Comparison of ENCODE assay signal across 8 cellular contexts in the genomic region with DNA sequence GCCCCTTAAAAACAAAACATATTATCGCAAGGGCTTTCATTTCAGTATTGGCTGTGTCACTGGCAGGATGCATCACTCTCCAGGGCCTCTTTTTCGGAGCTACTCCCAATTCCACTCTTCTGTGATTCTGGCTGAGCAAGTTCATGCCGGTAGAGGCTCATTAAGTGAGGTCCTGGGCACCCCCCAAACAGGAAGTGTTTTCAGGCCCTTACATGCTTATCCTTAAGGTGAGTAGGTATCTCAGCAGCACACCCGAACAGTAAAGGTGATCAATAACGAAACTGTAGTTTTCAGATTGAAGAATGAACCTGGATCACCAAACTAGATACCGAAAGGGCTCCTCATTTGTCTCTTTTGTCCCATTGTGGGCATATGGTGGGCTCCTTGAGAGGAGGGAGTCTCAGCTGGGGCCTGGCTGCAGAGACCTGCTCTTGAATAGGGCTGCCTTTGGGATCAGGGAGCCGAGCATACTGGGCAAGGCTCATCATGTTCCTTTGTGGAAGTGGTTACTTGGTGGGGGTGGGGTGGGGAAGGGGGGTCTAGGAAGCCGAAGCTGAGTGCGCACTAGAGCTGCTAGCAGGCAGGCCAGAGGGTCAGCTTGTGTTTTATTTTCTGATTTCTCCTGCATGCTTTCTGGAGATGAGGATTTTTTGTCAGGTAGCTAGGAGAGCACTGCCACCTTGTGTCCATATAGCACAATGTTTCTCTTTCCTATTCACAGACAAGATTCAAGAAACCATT.
DNase-seq lines count a peak whose midpoint lies in the region; ATAC-seq and TF ChIP-seq lines count a peak whose summit lies in the region.

No MANE protein-coding gene starts in this region.

- H3K9me3 ChIP-seq in right atrium auricular region: no peaks in the 10 kb centered on the region

- no peaks in the 10 kb centered on the region for H3K27me3 ChIP-seq in right atrium auricular region

- in situ Hi-C loops in astrocyte of the cerebellum (cut with HindIII; ENCODE audit: low sequenced_read_pairs): no loop called here

- H3K4me3 ChIP-seq in astrocyte of the cerebellum (ENCODE audit: low read depth, low read length) (no peak overlapping the region), right atrium auricular region (no peak overlapping the region), retinal pigment epithelial cell (ENCODE audit: low read length) (no peak overlapping the region)

- H3K36me3 ChIP-seq in right atrium auricular region: peaks cover 53% of the 10 kb centered on the region

- DNase-seq in LoVo (ENCODE audit: low spot score): peak; percentile 46
- DNase-seq in RPMI7951 (ENCODE audit: low read depth): peak; percentile 79
- peak; percentile 70 for DNase-seq in astrocyte of the cerebellum (ENCODE audit: low read depth)
- no peak for DNase-seq in right atrium auricular region (ENCODE audit: low spot score)
- no peak for DNase-seq in retinal pigment epithelial cell (ENCODE audit: low read depth)

- ATAC-seq in GM18873 (IDR thresholded peaks at IDR 0.05; ENCODE audit: low FRiP score, unreplicated experiment): peak; percentile 47
- no peak for ATAC-seq in HG03135 (IDR thresholded peaks at IDR 0.05; ENCODE audit: unreplicated experiment)

- H3K4me1 ChIP-seq in right atrium auricular region: peaks cover 0 to 25% of the 10 kb centered on the region in 2 donors

- TF ChIP-seq CTCF in C4-2B (conservative IDR thresholded peaks at IDR 0.05) (peak; percentile 74), astrocyte of the cerebellum (IDR thresholded peaks at IDR 0.05; ENCODE audit: low read depth, low read length, missing control alignments) (peak; percentile 62), right atrium auricular region (IDR thresholded peaks at IDR 0.05) (peak; percentile 61 to 82), retinal pigment epithelial cell (conservative IDR thresholded peaks at IDR 0.05; ENCODE audit: low read depth, low read length) (peak; percentile 76)

- H3K27ac ChIP-seq in C4-2B (no peak overlapping the region), right atrium auricular region (peak overlapping the region; percentile 28 to 59)

Comparison
In these comparisons a context has a peak if more than half of its experiments do, and no peak if none do; other contexts are left out.
1. DNase-seq: peak in LoVo (single experiment), RPMI7951 (single experiment) and astrocyte of the cerebellum (single experiment); none in right atrium auricular region (single experiment) and retinal pigment epithelial cell (single experiment).
2. Peak in every context shown above with its lines, with median percentiles within 50 percentile points of each other: CTCF ChIP-seq.